In the genomic region with DNA sequence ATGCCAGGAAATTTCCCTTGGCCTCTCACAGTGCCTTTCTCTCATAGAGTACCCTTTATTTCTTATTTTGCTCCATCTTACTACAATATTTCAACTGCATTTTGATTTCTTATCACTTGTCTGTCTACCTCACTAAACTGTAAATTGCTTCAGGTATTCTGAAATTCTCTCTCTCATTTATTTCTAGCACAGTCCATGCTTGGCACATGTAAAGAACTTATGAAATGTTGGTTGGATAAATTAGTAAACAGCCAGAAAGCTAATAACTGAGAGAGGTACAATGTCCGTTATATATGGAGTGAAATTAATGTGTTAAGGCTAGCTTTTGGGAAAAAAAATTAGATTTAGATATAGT, we compare ENCODE assay signal across 10 cellular contexts.
DNase-seq lines count a peak whose midpoint lies in the region; ATAC-seq and TF ChIP-seq lines count a peak whose summit lies in the region.
"Had no signal": no experiment of that assay in that cellular context is flagged by ENCODE, and none has a peak within 500 bp of the region (broad histone marks: within the 10 kb centered on the region; RNA-seq: fewer than 3 reads in every experiment).

No MANE protein-coding gene starts in this region.

- 93 to 98% (median 97%) methylated on average over 1 of the region's 1 CpG for WGBS in heart left ventricle, 4 donors
- 77 to 85% methylated on average over 1 of the region's 1 CpG for WGBS in tibial nerve, 2 donors

- peak overlapping the region in 4 of 12 donors; percentile 7 to 37 (median 22) for H3K4me3 ChIP-seq in heart left ventricle
- peak overlapping the region in 1 of 4 donors; percentile 13 for H3K4me3 ChIP-seq in tibial nerve
- H3K4me3 ChIP-seq: BLaER1 treated with 17β-estradiol and CSF1 and Interleukin-3, amounts not matched to agents 10 nM and 100 nM had no signal

- TF ChIP-seq POLR2A in heart left ventricle (IDR thresholded peaks at IDR 0.05): no peak
- TF ChIP-seq POLR2A in tibial nerve (IDR thresholded peaks at IDR 0.05): no peak

- DNase-seq in heart left ventricle (no peak), cardiac septum (ENCODE audit: low spot score) (no peak), RWPE1 (ENCODE audit: low spot score) (no peak), immature natural killer cell (no peak), tibial nerve (ENCODE audit: low spot score in 2 of 2) (no peak), LoVo (ENCODE audit: low spot score) (no peak), RPMI8226 (no peak)
- DNase-seq: NCI-H1417 treated with DMSO at 0.1 percent for 48 hours had no signal

- CTCF ChIA-PET in RWPE1 (lab: Yijun Ruan, JAX): no interaction called here

- H3K27me3 ChIP-seq in heart left ventricle (no peaks in the 10 kb centered on the region), tibial nerve (no peaks in the 10 kb centered on the region)
- H3K27me3 ChIP-seq: BLaER1 treated with 17β-estradiol and CSF1 and Interleukin-3, amounts not matched to agents 10 nM and 100 nM had no signal

- H3K27ac ChIP-seq in heart left ventricle (peak overlapping the region in 11 of 12 donors; percentile 9 to 73 (median 35)), RWPE1 (peak overlapping the region; percentile 68), tibial nerve (peak overlapping the region in 3 of 4 donors; percentile 48 to 73 (median 60))

- TF ChIP-seq CTCF in heart left ventricle (IDR thresholded peaks at IDR 0.05): no peak
- TF ChIP-seq CTCF in RWPE1 (conservative IDR thresholded peaks at IDR 0.05; ENCODE audit: low read depth): no peak
- TF ChIP-seq CTCF in tibial nerve (IDR thresholded peaks at IDR 0.05): no peak

- H3K4me1 ChIP-seq in heart left ventricle (peaks cover 0 to 39% (median 16%) of the 10 kb centered on the region in 12 donors), tibial nerve (peaks cover 0 to 26% (median 0%) of the 10 kb centered on the region in 4 donors)

- H3K36me3 ChIP-seq in heart left ventricle: no peaks in the 10 kb centered on the region
- no peaks in the 10 kb centered on the region for H3K36me3 ChIP-seq in tibial nerve
- H3K36me3 ChIP-seq: BLaER1 treated with 17β-estradiol and CSF1 and Interleukin-3, amounts not matched to agents 10 nM and 100 nM had no signal

- no peak for TF ChIP-seq EP300 in tibial nerve (IDR thresholded peaks at IDR 0.05)

- POLR2A ChIA-PET in RWPE1 (lab: Yijun Ruan, JAX; ENCODE audit: low non-redundant PET): no interaction called here

- peaks cover 0 to 4% (median 0%) of the 10 kb centered on the region in 6 donors for H3K9me3 Mint-ChIP-seq in immature natural killer cell

- peak overlapping the region; percentile 25 to 84 (median 52) for H3K4me3 Mint-ChIP-seq in immature natural killer cell

- peaks cover 0 to 2% (median 2%) of the 10 kb centered on the region in 3 donors for H3K27me3 Mint-ChIP-seq in immature natural killer cell (ENCODE audit: low read depth in 3 of 3)

- peaks cover 6 to 13% of the 10 kb centered on the region in 2 donors for H3K4me1 Mint-ChIP-seq in immature natural killer cell

- intact Hi-C loops in heart left ventricle (cut with DNase I) (loop anchor here in 6 of 10 donors (5.0 to 10.0 kb wide), 6 partner anchors 37 to 137 kb away; no protein-coding TSS in a partner anchor), cardiac septum (cut with DNase I) (loop anchor here (5.0 kb wide), 1 partner anchor 43 kb away; no protein-coding TSS in a partner anchor)

- H3K27ac Mint-ChIP-seq in immature natural killer cell: peak overlapping the region in 3 of 6 donors; percentile 3 to 42 (median 3)

- ATAC-seq in heart left ventricle: no peak
- ATAC-seq in HG02885 (IDR thresholded peaks at IDR 0.05; ENCODE audit: poor library complexity, unreplicated experiment): no peak

- no peaks in the 10 kb centered on the region for H3K9me3 ChIP-seq in heart left ventricle
- no peaks in the 10 kb centered on the region for H3K9me3 ChIP-seq in tibial nerve

- H3K36me3 Mint-ChIP-seq in immature natural killer cell: no peaks in the 10 kb centered on the region
